Comparison of ENCODE assay signal across 29 cellular contexts in the genomic region with DNA sequence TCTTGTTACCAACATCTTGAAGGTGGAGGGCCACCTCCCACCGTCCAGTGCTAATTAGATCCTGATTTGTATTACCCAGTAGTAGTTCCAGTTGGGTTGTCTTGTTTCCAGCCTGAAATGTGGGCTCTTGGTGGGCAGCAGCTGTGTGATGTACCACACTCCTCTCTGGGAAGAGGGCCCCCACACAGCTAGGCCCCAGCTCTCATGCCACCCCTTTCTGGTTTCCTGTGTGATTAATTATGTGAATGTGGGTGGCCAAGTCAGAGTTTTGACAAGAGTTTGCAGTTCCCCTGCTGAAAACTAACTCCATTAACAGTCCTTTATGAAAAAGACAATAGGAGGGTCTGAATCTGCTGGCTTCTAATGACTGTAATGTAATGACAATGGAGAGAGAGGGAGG. TPM values are rescaled to one million over a fixed set of nuclear protein-coding genes. Genes with fewer than 3 reads are reported as not detected.
DNase-seq lines count a peak whose midpoint lies in the region; ATAC-seq and TF ChIP-seq lines count a peak whose summit lies in the region.
"Had no signal": no experiment of that assay in that cellular context is flagged by ENCODE, and none has a peak within 500 bp of the region (broad histone marks: within the 10 kb centered on the region; RNA-seq: fewer than 3 reads in every experiment).

No MANE protein-coding gene starts in this region.

- H3K9ac ChIP-seq in mesendoderm (ENCODE audit: low read length), result no peak overlapping the region
- H3K9ac ChIP-seq: SK-N-SH had no signal

- H3K4me3 ChIP-seq in mesendoderm (ENCODE audit: low read length), result no peak overlapping the region
- H3K4me3 ChIP-seq: HAP-1, MG63, Peyer's patch had no signal

- no peak overlapping the region for H2BK120ac ChIP-seq in mesendoderm (ENCODE audit: low read depth, low read length)

- H3K79me2 ChIP-seq in mesendoderm (ENCODE audit: control insufficient read depth, insufficient read depth, low read length), result no peaks in the 10 kb centered on the region

- peaks cover 23% of the 10 kb centered on the region for H3K27me3 Mint-ChIP-seq in activated CD8-positive, alpha-beta T cell treated with anti-CD3 and anti-CD28 coated beads for 36 hours
- peaks cover 2% of the 10 kb centered on the region for H3K27me3 Mint-ChIP-seq in activated CD8-positive, alpha-beta T cell treated with anti-CD3 and anti-CD28 coated beads, Interleukin-2, amount 10 ng/mL, durations not matched to agents 7 days and 5 days (ENCODE audit: low read depth)
- H3K27me3 Mint-ChIP-seq in WTC11 (ENCODE audit: low read depth), result no peaks in the 10 kb centered on the region; the same call in 1 of the 2 replicates
- peaks cover 51% of the 10 kb centered on the region for H3K27me3 Mint-ChIP-seq in stimulated activated naive CD8-positive, alpha-beta T cell treated with anti-CD3 and anti-CD28 coated beads, Interleukin-15, amount 100 ng/mL, for 72 hours

- no peak overlapping the region for H3K4me3 Mint-ChIP-seq in activated CD8-positive, alpha-beta T cell treated with anti-CD3 and anti-CD28 coated beads for 36 hours
- no peak overlapping the region for H3K4me3 Mint-ChIP-seq in activated CD8-positive, alpha-beta T cell treated with anti-CD3 and anti-CD28 coated beads, Interleukin-2, amount 10 ng/mL, durations not matched to agents 7 days and 5 days
- H3K4me3 Mint-ChIP-seq in WTC11, result no peak overlapping the region; the same call in 1 of the 2 replicates
- peak overlapping the region; percentile 17 to 20 for H3K4me3 Mint-ChIP-seq in stimulated activated naive CD8-positive, alpha-beta T cell treated with anti-CD3 and anti-CD28 coated beads, Interleukin-15, amount 100 ng/mL, for 72 hours
- H3K4me3 Mint-ChIP-seq: HFFc6 had no signal

- POLR2A ChIA-PET in activated CD8-positive, alpha-beta T cell treated with anti-CD3 and anti-CD28 coated beads for 36 hours (lab: Charles Lee), result no interaction called here
- POLR2A ChIA-PET in activated CD8-positive, alpha-beta T cell treated with anti-CD3 and anti-CD28 coated beads, Interleukin-2, amount 10 ng/mL, durations not matched to agents 7 days and 5 days (lab: Charles Lee), result no interaction called here
- POLR2A ChIA-PET in WTC11 (lab: Charles Lee), result no interaction called here

- H3K36me3 Mint-ChIP-seq in activated CD8-positive, alpha-beta T cell treated with anti-CD3 and anti-CD28 coated beads for 36 hours (ENCODE audit: low read depth), result no peaks in the 10 kb centered on the region
- no peaks in the 10 kb centered on the region for H3K36me3 Mint-ChIP-seq in activated CD8-positive, alpha-beta T cell treated with anti-CD3 and anti-CD28 coated beads, Interleukin-2, amount 10 ng/mL, durations not matched to agents 7 days and 5 days (ENCODE audit: low read depth)
- H3K36me3 Mint-ChIP-seq in WTC11, result peaks cover 8% of the 10 kb centered on the region

- H3K18ac ChIP-seq in mesendoderm (ENCODE audit: low read length), result no peak overlapping the region

- no peaks in the 10 kb centered on the region for H3K36me3 ChIP-seq in mesendoderm (ENCODE audit: control insufficient read depth, insufficient read depth, low read length)
- H3K36me3 ChIP-seq: HAP-1, MG63, Peyer's patch had no signal

- intact Hi-C loops in activated CD8-positive, alpha-beta T cell treated with anti-CD3 and anti-CD28 coated beads for 36 hours (cut with micrococcal nuclease), result no loop called here

- no peak overlapping the region for H4K8ac ChIP-seq in mesendoderm (ENCODE audit: low read depth, low read length)

- H2AK5ac ChIP-seq in mesendoderm (ENCODE audit: low read length), result no peak overlapping the region

- H3K56ac ChIP-seq in mesendoderm (ENCODE audit: low read length), result no peak overlapping the region

- H2BK5ac ChIP-seq in mesendoderm (ENCODE audit: low read length), result no peak overlapping the region

- H3K79me1 ChIP-seq in mesendoderm (ENCODE audit: low read length), result no peaks in the 10 kb centered on the region

- TF ChIP-seq CTCF in activated CD8-positive, alpha-beta T cell treated with anti-CD3 and anti-CD28 coated beads for 36 hours (IDR thresholded peaks at IDR 0.05), result no peak
- TF ChIP-seq CTCF in WTC11 (IDR thresholded peaks at IDR 0.05), result no peak

- H3K27me3 ChIP-seq in mesendoderm (ENCODE audit: insufficient read depth, low read length, poor library complexity), result no peaks in the 10 kb centered on the region
- H3K27me3 ChIP-seq: MG63, Peyer's patch had no signal

- peak overlapping the region; percentile 16 for H3K27ac ChIP-seq in mesendoderm (ENCODE audit: low read depth, low read length)
- H3K27ac ChIP-seq: Peyer's patch had no signal

- H3K4me2 ChIP-seq in mesendoderm (ENCODE audit: low read length), result no peak overlapping the region
- H3K4me2 ChIP-seq: SK-N-SH had no signal

- H3K27ac Mint-ChIP-seq in activated CD8-positive, alpha-beta T cell treated with anti-CD3 and anti-CD28 coated beads for 36 hours, result no peak overlapping the region
- H3K27ac Mint-ChIP-seq in activated CD8-positive, alpha-beta T cell treated with anti-CD3 and anti-CD28 coated beads, Interleukin-2, amount 10 ng/mL, durations not matched to agents 7 days and 5 days, result no peak overlapping the region
- H3K27ac Mint-ChIP-seq in WTC11, result no peak overlapping the region
- H3K27ac Mint-ChIP-seq in stimulated activated naive CD8-positive, alpha-beta T cell treated with anti-CD3 and anti-CD28 coated beads, Interleukin-15, amount 100 ng/mL, for 72 hours, result peak overlapping the region in 1 of 2 donors; percentile 20
- H3K27ac Mint-ChIP-seq: HFFc6 had no signal

- no peak overlapping the region for H3K4ac ChIP-seq in mesendoderm (ENCODE audit: low read depth, low read length)

- ATAC-seq in activated CD8-positive, alpha-beta T cell treated with anti-CD3 and anti-CD28 coated beads for 36 hours, result peak; percentile 22
- no peak for ATAC-seq in activated CD8-positive, alpha-beta T cell treated with anti-CD3 and anti-CD28 coated beads, Interleukin-2, amount 10 ng/mL, durations not matched to agents 7 days and 5 days
- ATAC-seq in WTC11, result peak; percentile 52
- ATAC-seq in stimulated activated naive CD8-positive, alpha-beta T cell treated with anti-CD3 and anti-CD28 coated beads, Interleukin-15, amount 100 ng/mL, for 72 hours, result peak; percentile 44
- ATAC-seq in GM19463 (IDR thresholded peaks at IDR 0.05; ENCODE audit: unreplicated experiment), result no peak
- ATAC-seq in GM19395 (IDR thresholded peaks at IDR 0.05; ENCODE audit: unreplicated experiment), result no peak

- no peak overlapping the region for H2BK15ac ChIP-seq in mesendoderm (replicated peaks; ENCODE audit: low read depth)

- no peak overlapping the region for H3K23ac ChIP-seq in mesendoderm (ENCODE audit: low read length)

- peak; percentile 16 for DNase-seq in activated CD8-positive, alpha-beta T cell treated with anti-CD3 and anti-CD28 coated beads for 36 hours
- no peak for DNase-seq in activated CD8-positive, alpha-beta T cell treated with anti-CD3 and anti-CD28 coated beads, Interleukin-2, amount 10 ng/mL, durations not matched to agents 7 days and 5 days
- no peak for DNase-seq in WTC11 (ENCODE audit: low spot score)
- DNase-seq in mesendoderm, result no peak
- DNase-seq in stimulated activated naive CD8-positive, alpha-beta T cell treated with anti-CD3 and anti-CD28 coated beads, Interleukin-15, amount 100 ng/mL, for 72 hours, result peak in 1 of 2 donors; percentile 12
- no peak for DNase-seq in NCI-H446 treated with DMSO at 0.1 percent for 48 hours (lab: John Stamatoyannopoulos, UW)
- DNase-seq: 8988T, Calu3, DMS79 treated with DMSO at 0.1 percent for 48 hours, GF-D8, HFFc6, IMR-90, KG1, MG63, NCI-H1105 treated with DMSO at 0.1 percent for 48 hours, NCI-H146, NCI-H1930, NCI-H2107, NCI-H446, NCI-H526, NCI-H82, OCI-M1, Peyer's patch, SIG-M5, SK-N-SH had no signal

- WGBS in mesendoderm (ENCODE audit: extremely low coverage, insufficient coverage, low lambda C conversion rate), result no CpG with 5 or more reads among the region's 1 CpG

- H3K9me3 Mint-ChIP-seq in activated CD8-positive, alpha-beta T cell treated with anti-CD3 and anti-CD28 coated beads for 36 hours, result no peaks in the 10 kb centered on the region
- no peaks in the 10 kb centered on the region for H3K9me3 Mint-ChIP-seq in activated CD8-positive, alpha-beta T cell treated with anti-CD3 and anti-CD28 coated beads, Interleukin-2, amount 10 ng/mL, durations not matched to agents 7 days and 5 days (ENCODE audit: insufficient read depth)
- peaks cover 18% of the 10 kb centered on the region for H3K9me3 Mint-ChIP-seq in WTC11
- H3K9me3 Mint-ChIP-seq in stimulated activated naive CD8-positive, alpha-beta T cell treated with anti-CD3 and anti-CD28 coated beads, Interleukin-15, amount 100 ng/mL, for 72 hours, result peaks cover 0 to 10% of the 10 kb centered on the region in 2 donors

- CTCF ChIA-PET in activated CD8-positive, alpha-beta T cell treated with anti-CD3 and anti-CD28 coated beads for 36 hours (lab: Charles Lee), result no interaction called here
- CTCF ChIA-PET in activated CD8-positive, alpha-beta T cell treated with anti-CD3 and anti-CD28 coated beads, Interleukin-2, amount 10 ng/mL, durations not matched to agents 7 days and 5 days (lab: Charles Lee), result no interaction called here
- CTCF ChIA-PET in WTC11 (lab: Charles Lee), result no interaction called here

- peaks cover 13% of the 10 kb centered on the region for H3K4me1 Mint-ChIP-seq in activated CD8-positive, alpha-beta T cell treated with anti-CD3 and anti-CD28 coated beads for 36 hours (ENCODE audit: low read depth)
- peaks cover 12% of the 10 kb centered on the region for H3K4me1 Mint-ChIP-seq in activated CD8-positive, alpha-beta T cell treated with anti-CD3 and anti-CD28 coated beads, Interleukin-2, amount 10 ng/mL, durations not matched to agents 7 days and 5 days (ENCODE audit: low read depth)
- H3K4me1 Mint-ChIP-seq in WTC11, result peaks cover 28% of the 10 kb centered on the region
- H3K4me1 Mint-ChIP-seq in stimulated activated naive CD8-positive, alpha-beta T cell treated with anti-CD3 and anti-CD28 coated beads, Interleukin-15, amount 100 ng/mL, for 72 hours, result peaks cover 26% of the 10 kb centered on the region

- no peak overlapping the region for H4K5ac ChIP-seq in mesendoderm (ENCODE audit: low read length)

- peaks cover 4% of the 10 kb centered on the region for H3K4me1 ChIP-seq in mesendoderm (ENCODE audit: control insufficient read depth, low read depth, low read length)
- H3K4me1 ChIP-seq: HAP-1, Peyer's patch had no signal

RNA-seq across cellular contexts. Expression of a gene that starts 3.8 kb away (rescaled TPM):
- not detected for total RNA-seq in activated CD8-positive, alpha-beta T cell treated with anti-CD3 and anti-CD28 coated beads for 36 hours
- total RNA-seq in activated CD8-positive, alpha-beta T cell treated with anti-CD3 and anti-CD28 coated beads, Interleukin-2, amount 10 ng/mL, durations not matched to agents 7 days and 5 days, result not detected
- total RNA-seq in WTC11 (2021), result not detected in 3 replicates
- 0.01 TPM for polyA plus RNA-seq in mesendoderm (2013, experiment 1 of 2)
- polyA plus RNA-seq in mesendoderm (2013, experiment 2 of 2), result 0.03 TPM
- total RNA-seq: Calu3, HFFc6, IMR-90, Peyer's patch had no signal
- polyA plus RNA-seq: BJ, IMR-90, SK-N-SH had no signal

Comparison
In these comparisons a context has a peak if more than half of its experiments do, and no peak if none do; other contexts are left out.
1. ATAC-seq: peak in activated CD8-positive, alpha-beta T cell treated with anti-CD3 and anti-CD28 coated beads for 36 hours (single experiment), WTC11 (single experiment) and stimulated activated naive CD8-positive, alpha-beta T cell treated with anti-CD3 and anti-CD28 coated beads, Interleukin-15, amount 100 ng/mL, for 72 hours (single experiment); none in activated CD8-positive, alpha-beta T cell treated with anti-CD3 and anti-CD28 coated beads, Interleukin-2, amount 10 ng/mL, durations not matched to agents 7 days and 5 days (single experiment), GM19463 (single experiment) and GM19395 (single experiment).
2. H3K4me3 Mint-ChIP-seq: peak in stimulated activated naive CD8-positive, alpha-beta T cell treated with anti-CD3 and anti-CD28 coated beads, Interleukin-15, amount 100 ng/mL, for 72 hours (2 of 2); none in activated CD8-positive, alpha-beta T cell treated with anti-CD3 and anti-CD28 coated beads for 36 hours (single experiment), activated CD8-positive, alpha-beta T cell treated with anti-CD3 and anti-CD28 coated beads, Interleukin-2, amount 10 ng/mL, durations not matched to agents 7 days and 5 days (single experiment) and WTC11 (single experiment).